In the genomic region with DNA sequence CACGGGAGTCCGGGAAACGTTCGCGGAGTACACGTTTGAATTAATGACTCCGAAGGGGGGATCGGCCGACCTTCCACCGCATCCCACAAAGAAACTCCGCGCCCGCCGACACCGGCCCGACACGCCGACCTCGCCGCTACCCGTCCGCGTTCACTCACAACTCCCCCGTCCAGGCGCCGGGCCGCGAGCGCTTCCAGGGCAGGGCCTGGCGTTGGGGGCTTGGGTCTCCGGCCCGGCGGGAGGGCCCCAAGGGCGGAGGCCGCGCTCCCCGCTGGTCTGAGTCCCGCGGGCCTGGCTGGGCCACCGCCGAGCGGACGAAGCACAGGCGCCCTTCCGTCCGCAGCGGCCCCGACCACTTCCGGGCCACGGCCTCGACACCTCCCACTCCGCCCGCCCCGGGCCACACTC, we compare ENCODE assay signal across 8 cellular contexts. TPM values are rescaled to one million over a fixed set of nuclear protein-coding genes. Genes with fewer than 3 reads are reported as not detected.
A peak's percentile ranks its signal among the peaks of the same experiment; 100 is the strongest.
DNase-seq lines count a peak whose midpoint lies in the region; ATAC-seq and TF ChIP-seq lines count a peak whose summit lies in the region.
"Not testable (repeated sequence)": the region's sequence is repeated elsewhere in the genome, so short reads cannot be mapped to it uniquely, and the experiment has no call there.

No MANE protein-coding gene starts in this region.

- peak overlapping the region; percentile 94 for H3K4me3 Mint-ChIP-seq in activated naive CD4-positive, alpha-beta T cell treated with anti-CD3 and anti-CD28 coated beads for 36 hours

- not testable (repeated sequence) for TF ChIP-seq POLR2A in suprapubic skin (IDR thresholded peaks at IDR 0.05)

- intact Hi-C loops in activated naive CD4-positive, alpha-beta T cell treated with anti-CD3 and anti-CD28 coated beads for 36 hours (cut with micrococcal nuclease): not testable (repeated sequence)

- H3K4me2 ChIP-seq in fibroblast of lung (ENCODE audit: extremely low read depth, insufficient read depth, low read length): peak overlapping the region; percentile 72

- H3K27ac ChIP-seq in fibroblast of lung (ENCODE audit: insufficient read depth, low read length): peak overlapping the region; percentile 99
- peak overlapping the region; percentile 97 for H3K27ac ChIP-seq in suprapubic skin

- TF ChIP-seq CTCF in fibroblast of lung (conservative IDR thresholded peaks at IDR 0.05 in 1 of 2, IDR thresholded peaks at IDR 0.05 in 1 of 2; ENCODE audit: low read depth in 1 of 2, low read length in 2 of 2); suprapubic skin (IDR thresholded peaks at IDR 0.05): not testable (repeated sequence)

- peak overlapping the region; percentile 90 for H3K4me3 ChIP-seq in NT2/D1 (ENCODE audit: insufficient read length, low read depth)
- H3K4me3 ChIP-seq in fibroblast of lung (replicated peaks in 1 of 4; ENCODE audit: control extremely low read depth in 1 of 4, insufficient read depth in 1 of 4, low read depth in 3 of 4, low read length in 4 of 4): peak overlapping the region; percentile 71 to 89 (median 83)
- peak overlapping the region; percentile 53 for H3K4me3 ChIP-seq in mucosa of stomach (ENCODE audit: low read length)
- H3K4me3 ChIP-seq in suprapubic skin: peak overlapping the region; percentile 87

- H3K4me1 Mint-ChIP-seq in activated naive CD4-positive, alpha-beta T cell treated with anti-CD3 and anti-CD28 coated beads for 36 hours (ENCODE audit: low read depth): peaks cover 38% of the 10 kb centered on the region

- not testable (repeated sequence) for H3K9me3 ChIP-seq in NT2/D1 (ENCODE audit: insufficient read depth, low read length); fibroblast of lung (ENCODE audit: control insufficient read depth, insufficient read depth, low read depth, low read length); mucosa of stomach (ENCODE audit: control insufficient read depth, low read length); suprapubic skin

- CTCF ChIA-PET in activated naive CD4-positive, alpha-beta T cell treated with anti-CD3 and anti-CD28 coated beads for 36 hours (lab: Charles Lee): not testable (repeated sequence)

- H3K27me3 Mint-ChIP-seq in activated naive CD4-positive, alpha-beta T cell treated with anti-CD3 and anti-CD28 coated beads for 36 hours (ENCODE audit: low read depth): not testable (repeated sequence)

- peak; percentile 72 for DNase-seq in GM03348 (ENCODE audit: low spot score)
- DNase-seq in NT2/D1 (ENCODE audit: low read depth, low spot score); activated naive CD4-positive, alpha-beta T cell treated with anti-CD3 and anti-CD28 coated beads for 36 hours; fibroblast of lung (ENCODE audit: low read depth in 2 of 2); suprapubic skin (ENCODE audit: low spot score in 2 of 2): not testable (repeated sequence)

- peaks cover 69% of the 10 kb centered on the region for H3K79me2 ChIP-seq in fibroblast of lung (ENCODE audit: control insufficient read depth, insufficient read depth, low read length)

- H3K27ac Mint-ChIP-seq in activated naive CD4-positive, alpha-beta T cell treated with anti-CD3 and anti-CD28 coated beads for 36 hours: peak overlapping the region; percentile 97

- peaks cover 10% of the 10 kb centered on the region for H3K27me3 ChIP-seq in NT2/D1 (ENCODE audit: insufficient read depth, insufficient read length)
- not testable (repeated sequence) for H3K27me3 ChIP-seq in fibroblast of lung (ENCODE audit: control insufficient read depth, insufficient read depth, low read length); mucosa of stomach (ENCODE audit: control insufficient read depth, insufficient read depth, low read length); suprapubic skin

- H3K9ac ChIP-seq in NT2/D1 (ENCODE audit: insufficient read length, low read depth): peak overlapping the region; percentile 91
- peak overlapping the region; percentile 92 for H3K9ac ChIP-seq in fibroblast of lung (ENCODE audit: insufficient read depth, low read length)
- H3K9ac ChIP-seq in mucosa of stomach (ENCODE audit: low read length): peak overlapping the region; percentile 75

- not testable (repeated sequence) for H4K20me1 ChIP-seq in fibroblast of lung (ENCODE audit: control insufficient read depth, extremely low read depth, insufficient read depth, low read length)

- H3K36me3 Mint-ChIP-seq in activated naive CD4-positive, alpha-beta T cell treated with anti-CD3 and anti-CD28 coated beads for 36 hours (ENCODE audit: low read depth): peaks cover 33% of the 10 kb centered on the region

- H3K36me3 ChIP-seq in NT2/D1 (ENCODE audit: insufficient read depth, insufficient read length, low read length) (peaks cover 49% of the 10 kb centered on the region), suprapubic skin (peaks cover 17% of the 10 kb centered on the region)
- H3K36me3 ChIP-seq in fibroblast of lung (ENCODE audit: control insufficient read depth, insufficient read depth, low read length); mucosa of stomach (ENCODE audit: control insufficient read depth, insufficient read depth, low read length): not testable (repeated sequence)

- H2AFZ ChIP-seq in fibroblast of lung (ENCODE audit: low read length): peak overlapping the region; percentile 73

- ATAC-seq in GM21526 (IDR thresholded peaks at IDR 0.05; ENCODE audit: low FRiP score, unreplicated experiment) (peak; percentile 41), HG03159 (IDR thresholded peaks at IDR 0.05; ENCODE audit: unreplicated experiment) (peak; percentile 47)

- 3% methylated on average over 13 of the region's 54 CpGs for WGBS in suprapubic skin

- H3K4me1 ChIP-seq in NT2/D1 (ENCODE audit: insufficient read depth, insufficient read length) (peaks cover 19% of the 10 kb centered on the region), mucosa of stomach (ENCODE audit: control insufficient read depth, insufficient read depth, low read length) (peaks cover 16% of the 10 kb centered on the region), suprapubic skin (peaks cover 46% of the 10 kb centered on the region)
- not testable (repeated sequence) for H3K4me1 ChIP-seq in fibroblast of lung (ENCODE audit: control insufficient read depth, extremely low read depth, insufficient read depth, low read length)

- not testable (repeated sequence) for TF ChIP-seq EP300 in suprapubic skin (IDR thresholded peaks at IDR 0.05)

- H3K9me3 Mint-ChIP-seq in activated naive CD4-positive, alpha-beta T cell treated with anti-CD3 and anti-CD28 coated beads for 36 hours: not testable (repeated sequence)

RNA-seq across cellular contexts. Expression of a gene that starts 0.4 kb away (rescaled TPM):
- 100 to 1,000 TPM; 306 to 311 TPM for total RNA-seq in activated naive CD4-positive, alpha-beta T cell treated with anti-CD3 and anti-CD28 coated beads for 36 hours
- total RNA-seq in fibroblast of lung (38.1 and 44.9 TPM in 2 replicates), suprapubic skin (100 to 1,000 TPM; 119 to 151 (median 146) TPM)
- polyA plus RNA-seq in fibroblast of lung: 115 and 194 TPM in 2 replicates
- 99.2 and 147 TPM in 2 replicates for polyA plus RNA-seq in fibroblast of lung (2012)
- 184 and 186 TPM in 2 replicates for polyA minus RNA-seq in fibroblast of lung (ENCODE audit: low replicate concordance)

RNA-seq across cellular contexts. Expression of a gene that starts 16.1 kb away (rescaled TPM):
- 10 to 100 TPM; 39.7 to 48.3 TPM for total RNA-seq in activated naive CD4-positive, alpha-beta T cell treated with anti-CD3 and anti-CD28 coated beads for 36 hours
- 35.8 and 40.3 TPM in 2 replicates for total RNA-seq in fibroblast of lung
- polyA plus RNA-seq in fibroblast of lung: 18.6 and 18.8 TPM in 2 replicates
- 42.3 and 53.0 TPM in 2 replicates for polyA plus RNA-seq in fibroblast of lung (2012)
- 11.3 and 25.5 TPM in 2 replicates for polyA minus RNA-seq in fibroblast of lung (ENCODE audit: low replicate concordance)
- 10 to 100 TPM; 28.4 to 65.3 (median 47.2) TPM for total RNA-seq in suprapubic skin

RNA-seq across cellular contexts. Expression of a gene that starts 31.3 kb away (rescaled TPM):
- total RNA-seq in activated naive CD4-positive, alpha-beta T cell treated with anti-CD3 and anti-CD28 coated beads for 36 hours: under 1 TPM; 0.33 to 0.62 TPM
- total RNA-seq in fibroblast of lung (0.77 and 0.99 TPM in 2 replicates), suprapubic skin (10 to 100 TPM; 17.0 to 72.6 (median 42.8) TPM)
- polyA plus RNA-seq in fibroblast of lung: 0.34 and 0.40 TPM in 2 replicates
- 0.20 and 0.48 TPM in 2 replicates for polyA plus RNA-seq in fibroblast of lung (2012)
- not detected in 2 replicates for polyA minus RNA-seq in fibroblast of lung (ENCODE audit: low replicate concordance)

RNA-seq across cellular contexts. Expression of a gene that starts 44.1 kb away (rescaled TPM):
- total RNA-seq in activated naive CD4-positive, alpha-beta T cell treated with anti-CD3 and anti-CD28 coated beads for 36 hours: 10 to 100 TPM; 21.2 to 21.7 TPM
- total RNA-seq in fibroblast of lung: 24.9 and 31.2 TPM in 2 replicates
- 6.7 and 7.8 TPM in 2 replicates for polyA plus RNA-seq in fibroblast of lung
- polyA plus RNA-seq in fibroblast of lung (2012): 11.4 and 15.3 TPM in 2 replicates
- polyA minus RNA-seq in fibroblast of lung (ENCODE audit: low replicate concordance): 11.7 and 12.4 TPM in 2 replicates
- total RNA-seq in suprapubic skin: 10 to 100 TPM; 42.1 to 79.3 (median 54.2) TPM

RNA-seq across cellular contexts. Expression of a gene that starts 52.9 kb away (rescaled TPM):
- total RNA-seq in activated naive CD4-positive, alpha-beta T cell treated with anti-CD3 and anti-CD28 coated beads for 36 hours: 10 to 100 TPM; 11.2 to 12.2 TPM
- 5.6 and 9.6 TPM in 2 replicates for total RNA-seq in fibroblast of lung
- 4.2 and 6.5 TPM in 2 replicates for polyA plus RNA-seq in fibroblast of lung
- polyA plus RNA-seq in fibroblast of lung (2012): 8.2 and 16.2 TPM in 2 replicates
- 6.4 and 7.4 TPM in 2 replicates for polyA minus RNA-seq in fibroblast of lung (ENCODE audit: low replicate concordance)
- total RNA-seq in suprapubic skin: 1 to 10 TPM; 6.8 to 9.5 (median 7.6) TPM
